In the genomic region with DNA sequence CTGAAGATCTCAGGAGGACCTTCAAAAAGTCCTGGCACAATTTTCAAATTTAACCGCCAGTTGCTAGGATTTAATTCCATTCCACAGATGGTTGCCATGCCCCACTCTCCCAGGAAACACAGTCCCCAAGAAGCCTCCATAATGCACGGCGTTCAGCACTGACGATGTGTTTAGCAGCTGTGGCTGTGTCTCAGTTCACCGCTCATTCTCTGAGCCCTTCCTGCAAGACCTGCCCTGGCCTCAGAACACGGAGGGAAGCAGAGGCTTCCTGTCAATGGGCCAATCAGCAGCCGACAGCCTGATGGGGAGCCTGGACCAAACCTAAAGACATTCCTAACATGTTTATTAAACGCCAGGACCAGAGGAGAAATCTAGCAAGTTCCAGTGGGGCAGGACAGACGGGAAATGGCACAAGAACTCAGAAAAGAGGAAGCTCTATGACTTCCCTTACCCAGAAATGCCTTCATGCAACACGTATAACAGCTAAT, we compare ENCODE assay signal across 8 cellular contexts. TPM values are rescaled to one million over a fixed set of nuclear protein-coding genes. Genes with fewer than 3 reads are reported as not detected.
DNase-seq lines count a peak whose midpoint lies in the region; ATAC-seq, FAIRE-seq and TF ChIP-seq lines count a peak whose summit lies in the region.

No MANE protein-coding gene starts in this region.

- DNase-seq in GM18507 (ENCODE audit: extremely low spot score, insufficient read length, low read depth) (peak; percentile 42), islet precursor cell (peak; percentile 94), HuH-7 (ENCODE audit: low spot score) (no peak), epidermal melanocyte (ENCODE audit: insufficient read length, low spot score) (no peak), cortex of kidney (lab: John Stamatoyannopoulos, UW) (no peak)
- peak; percentile 7 for DNase-seq in activated CD8-positive, alpha-beta T cell treated with anti-CD3 and anti-CD28 coated beads for 36 hours

- FAIRE-seq in GM18507 (lab: Jason Lieb, UNC), result peak; percentile 78

- no peak for TF ChIP-seq CTCF in activated CD8-positive, alpha-beta T cell treated with anti-CD3 and anti-CD28 coated beads for 36 hours (IDR thresholded peaks at IDR 0.05)

- peak; percentile 56 for ATAC-seq in HG03135 (IDR thresholded peaks at IDR 0.05; ENCODE audit: unreplicated experiment)
- ATAC-seq in activated CD8-positive, alpha-beta T cell treated with anti-CD3 and anti-CD28 coated beads for 36 hours, result no peak
- ATAC-seq in HG03521 (IDR thresholded peaks at IDR 0.05; ENCODE audit: unreplicated experiment), result no peak

- no peaks in the 10 kb centered on the region for H3K27me3 Mint-ChIP-seq in activated CD8-positive, alpha-beta T cell treated with anti-CD3 and anti-CD28 coated beads for 36 hours

- POLR2A ChIA-PET in activated CD8-positive, alpha-beta T cell treated with anti-CD3 and anti-CD28 coated beads for 36 hours (lab: Charles Lee), result interaction anchor here (0.7 to 1.0 kb wide), 2 partner anchors 12 to 45 kb away, joined by 4 read pairs; no protein-coding TSS in a partner anchor

- H3K36me3 Mint-ChIP-seq in activated CD8-positive, alpha-beta T cell treated with anti-CD3 and anti-CD28 coated beads for 36 hours (ENCODE audit: low read depth), result no peaks in the 10 kb centered on the region

- H3K4me3 Mint-ChIP-seq in activated CD8-positive, alpha-beta T cell treated with anti-CD3 and anti-CD28 coated beads for 36 hours, result no peak overlapping the region

- peaks cover 4% of the 10 kb centered on the region for H3K4me1 Mint-ChIP-seq in activated CD8-positive, alpha-beta T cell treated with anti-CD3 and anti-CD28 coated beads for 36 hours (ENCODE audit: low read depth)

- CTCF ChIA-PET in activated CD8-positive, alpha-beta T cell treated with anti-CD3 and anti-CD28 coated beads for 36 hours (lab: Charles Lee), result interaction anchor here (0.9 kb wide), 1 partner anchor 187 kb away, joined by 3 read pairs; no protein-coding TSS in a partner anchor

- intact Hi-C loops in activated CD8-positive, alpha-beta T cell treated with anti-CD3 and anti-CD28 coated beads for 36 hours (cut with micrococcal nuclease), result no loop called here

- no peak overlapping the region for H3K27ac Mint-ChIP-seq in activated CD8-positive, alpha-beta T cell treated with anti-CD3 and anti-CD28 coated beads for 36 hours

- H3K9me3 Mint-ChIP-seq in activated CD8-positive, alpha-beta T cell treated with anti-CD3 and anti-CD28 coated beads for 36 hours, result no peaks in the 10 kb centered on the region

RNA-seq across cellular contexts. Expression of gene MYLK3, which starts 4.9 kb away (rescaled TPM):
- under 1 TPM in 1 of 2 experiments, not detected in 1; 0.11 TPM for total RNA-seq in activated CD8-positive, alpha-beta T cell treated with anti-CD3 and anti-CD28 coated beads for 36 hours

RNA-seq across cellular contexts. Expression of gene ORC6, which starts 53.8 kb away (rescaled TPM):
- total RNA-seq in activated CD8-positive, alpha-beta T cell treated with anti-CD3 and anti-CD28 coated beads for 36 hours, result 10 to 100 TPM; 49.2 to 51.6 TPM

RNA-seq across cellular contexts. Expression of gene VPS35, which starts 54.3 kb away (rescaled TPM):
- total RNA-seq in activated CD8-positive, alpha-beta T cell treated with anti-CD3 and anti-CD28 coated beads for 36 hours, result 10 to 100 TPM; 83.4 to 94.9 TPM

Comparison
In these comparisons a context has a peak if more than half of its experiments do, and no peak if none do; other contexts are left out.
1. DNase-seq: peak in GM18507 (single experiment), activated CD8-positive, alpha-beta T cell treated with anti-CD3 and anti-CD28 coated beads for 36 hours (single experiment) and islet precursor cell (single experiment); none in HuH-7 (single experiment), epidermal melanocyte (single experiment) and cortex of kidney (single experiment).